8 cellular contexts compared by ENCODE assay signal in the genomic region with DNA sequence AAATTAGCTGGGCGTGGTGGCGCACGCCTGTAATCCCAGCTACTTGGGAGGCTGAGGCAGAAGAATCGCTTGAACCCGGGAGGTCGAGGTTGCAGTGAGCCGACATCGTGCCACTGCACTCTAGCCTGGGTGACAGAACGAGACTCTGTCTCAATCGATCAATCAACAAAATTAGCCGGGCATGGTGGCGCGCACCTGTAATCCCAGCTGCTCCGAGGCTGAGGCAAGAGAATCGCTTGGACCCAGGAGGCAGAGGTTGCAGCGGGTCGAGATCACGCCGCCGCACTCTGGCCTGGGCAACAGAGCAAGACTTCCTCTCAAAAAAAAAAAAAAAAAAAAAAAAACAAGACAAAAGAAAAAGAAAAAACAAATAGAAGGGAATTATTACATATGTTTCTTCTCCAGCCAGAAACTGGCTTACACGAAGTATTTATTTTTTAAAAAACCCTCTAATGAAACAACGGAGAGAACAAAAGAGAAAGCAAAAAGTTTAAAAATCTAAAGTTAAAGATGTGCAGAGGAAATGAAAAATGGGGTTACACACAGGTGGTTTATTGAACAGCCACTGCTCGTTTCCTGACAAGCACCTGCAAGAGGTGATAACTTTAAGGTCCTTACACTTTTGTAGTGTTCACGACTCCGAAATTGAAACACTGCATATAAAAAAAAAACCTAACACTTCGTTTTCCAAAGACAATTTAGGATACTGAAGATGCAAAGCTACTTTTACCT. TPM values are rescaled to one million over a fixed set of nuclear protein-coding genes. Genes with fewer than 3 reads are reported as not detected.
DNase-seq lines count a peak whose midpoint lies in the region; ATAC-seq and TF ChIP-seq lines count a peak whose summit lies in the region.

No MANE protein-coding gene starts in this region.

- peak overlapping the region; percentile 74 to 99 (median 90) for H3K4me3 ChIP-seq in spleen

- peak; percentile 22 for DNase-seq in NK-92 treated with Interleukin-12 subunit alpha and Interleukin-12 subunit beta, amount 100 ng/mL, for 24 hours (lab: John Stamatoyannopoulos, UW)
- DNase-seq in NK-92 (lab: John Stamatoyannopoulos, UW; ENCODE audit: unreplicated experiment) (no peak), activated T-cell treated with anti-CD3 and anti-CD28 coated beads for 48 hours (ENCODE audit: low read depth) (peak; percentile 7), glomerular visceral epithelial cell (ENCODE audit: extremely low spot score) (peak; percentile 3), spleen (peak; percentile 84), SKM-1 treated with dmso at 0.1 percent for 144 hours (lab: John Stamatoyannopoulos, UW; ENCODE audit: unreplicated experiment) (no peak)

- peaks cover 0 to 22% (median 1%) of the 10 kb centered on the region in 6 donors for H3K36me3 ChIP-seq in spleen

- H3K9me3 ChIP-seq in spleen = no peaks in the 10 kb centered on the region

- no peak for TF ChIP-seq POLR2A in spleen (IDR thresholded peaks at IDR 0.05)

- intact Hi-C loops in spleen (cut with DNase I; ENCODE audit: low total_unique reads) = no loop called here

- ATAC-seq in GM19397 (IDR thresholded peaks at IDR 0.05; ENCODE audit: unreplicated experiment) (no peak), HG02759 (IDR thresholded peaks at IDR 0.05; ENCODE audit: unreplicated experiment) (no peak)

- peaks cover 26 to 70% (median 57%) of the 10 kb centered on the region in 6 donors for H3K4me1 ChIP-seq in spleen

- H3K27me3 ChIP-seq in spleen (replicated peaks in 1 of 7) = no peaks in the 10 kb centered on the region

- H3K27ac ChIP-seq in spleen = peak overlapping the region; percentile 83 to 99 (median 95)

- 36 to 61% (median 54%) methylated on average over 23 to 26 of the region's 26 CpGs for WGBS in spleen, 5 donors

- TF ChIP-seq CTCF in spleen (IDR thresholded peaks at IDR 0.05 in 8 of 11, conservative IDR thresholded peaks at IDR 0.05 in 3 of 11) = no peak

RNA-seq across cellular contexts. Expression of gene SYNRG, which starts 1.4 kb away (rescaled TPM):
- total RNA-seq in spleen = 10 to 100 TPM; 62.3 to 91.3 (median 77.9) TPM
- polyA plus RNA-seq in spleen = 10 to 100 TPM; 10.9 to 17.7 (median 12.1) TPM

RNA-seq across cellular contexts. Expression of gene DDX52, which starts 35.4 kb away (rescaled TPM):
- total RNA-seq in spleen = 10 to 100 TPM; 18.2 to 28.1 (median 20.9) TPM
- 10 to 100 TPM in 1 of 3 donors, 1 to 10 TPM in 2; 7.8 to 11.1 (median 8.3) TPM for polyA plus RNA-seq in spleen

Comparison
In these comparisons a context has a peak if more than half of its experiments do, and no peak if none do; other contexts are left out.
1. DNase-seq: peak in NK-92 treated with Interleukin-12 subunit alpha and Interleukin-12 subunit beta, amount 100 ng/mL, for 24 hours (single experiment), activated T-cell treated with anti-CD3 and anti-CD28 coated beads for 48 hours (single experiment), glomerular visceral epithelial cell (single experiment) and spleen (single experiment); none in NK-92 (single experiment) and SKM-1 treated with dmso at 0.1 percent for 144 hours (single experiment).